In the genomic region with DNA sequence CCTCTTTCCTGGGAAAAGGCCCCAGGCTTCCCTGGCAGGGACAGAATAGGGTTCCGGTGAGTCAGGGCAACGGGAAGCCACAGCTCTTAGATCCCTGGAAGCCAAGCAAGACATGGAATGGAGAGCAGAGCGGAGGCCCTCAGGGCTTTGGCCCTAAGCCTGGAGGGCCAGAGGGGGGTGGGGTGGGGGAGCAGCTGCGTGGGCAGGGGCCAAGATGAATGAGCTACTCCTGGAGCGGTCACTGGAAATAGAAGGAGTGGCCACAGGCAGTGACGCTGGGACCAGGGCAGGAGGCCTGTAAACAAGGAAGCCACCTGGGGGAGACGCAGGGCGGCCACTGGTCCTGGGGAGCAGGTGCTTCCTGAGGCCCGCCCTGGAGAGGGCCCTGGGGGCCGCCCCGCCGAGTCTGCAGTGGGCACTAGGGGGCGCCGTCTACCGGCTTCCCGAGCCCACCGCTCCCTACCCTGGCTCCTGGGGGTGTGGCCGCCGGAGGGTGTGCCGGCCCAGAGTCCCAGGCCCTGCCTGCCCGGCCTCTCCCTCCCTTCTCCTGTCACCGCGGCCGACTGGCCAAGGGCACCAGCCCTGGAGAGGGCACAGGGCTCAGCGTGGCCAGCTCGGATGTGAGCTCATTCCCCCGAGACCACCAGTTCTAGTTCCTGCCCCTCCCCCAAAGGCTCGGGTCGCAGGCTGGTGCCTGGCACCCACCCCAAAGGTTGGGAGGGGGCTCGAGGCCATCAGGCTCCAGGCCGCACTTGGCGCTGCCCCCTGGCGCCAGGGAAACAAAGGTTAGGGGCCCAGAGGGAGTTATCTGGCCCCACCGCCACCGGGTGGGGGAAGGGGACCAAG, we compare ENCODE assay signal across 8 cellular contexts. TPM values are rescaled to one million over a fixed set of nuclear protein-coding genes. Genes with fewer than 3 reads are reported as not detected.
DNase-seq lines count a peak whose midpoint lies in the region; ATAC-seq, FAIRE-seq and TF ChIP-seq lines count a peak whose summit lies in the region.

No MANE protein-coding gene starts in this region.

- H3K36me3 Mint-ChIP-seq in central memory CD8-positive, alpha-beta T cell (ENCODE audit: insufficient read depth): peaks cover 14% of the 10 kb centered on the region

- peak; percentile 26 for TF ChIP-seq POLR2A in GM18505 (IDR thresholded peaks at IDR 0.05; ENCODE audit: borderline replicate concordance, extremely low read depth, insufficient read depth, insufficient read length)

- peak overlapping the region; percentile 28 to 64 for H3K4me3 ChIP-seq in kidney (ENCODE audit: low read length in 2 of 2)

- peaks cover 10 to 38% of the 10 kb centered on the region in 2 donors for H3K4me1 ChIP-seq in kidney (ENCODE audit: control insufficient read depth in 1 of 2, insufficient read depth in 1 of 2, low read depth in 1 of 2, low read length in 2 of 2)

- intact Hi-C loops in kidney (cut with DNase I): loop anchor here (10.0 kb wide), 2 partner anchors 118 to 278 kb away; no protein-coding TSS in a partner anchor

- no peaks in the 10 kb centered on the region for H3K27me3 Mint-ChIP-seq in central memory CD8-positive, alpha-beta T cell

- H3K9me3 ChIP-seq in kidney (ENCODE audit: control insufficient read depth in 1 of 2, low read length in 2 of 2): no peaks in the 10 kb centered on the region

- H3K27ac ChIP-seq in kidney (ENCODE audit: low read depth in 2 of 2, low read length in 2 of 2): peak overlapping the region; percentile 97 to 98

- H3K9me3 Mint-ChIP-seq in central memory CD8-positive, alpha-beta T cell: no peaks in the 10 kb centered on the region

- no peak overlapping the region for H3K27ac Mint-ChIP-seq in central memory CD8-positive, alpha-beta T cell (ENCODE audit: low read depth)

- peaks cover 11 to 13% of the 10 kb centered on the region in 2 donors for H3K36me3 ChIP-seq in kidney (ENCODE audit: control insufficient read depth in 1 of 2, insufficient read depth in 2 of 2, low read length in 2 of 2)

- H3K4me1 Mint-ChIP-seq in central memory CD8-positive, alpha-beta T cell: peaks cover 27% of the 10 kb centered on the region

- TF ChIP-seq CTCF in kidney (IDR thresholded peaks at IDR 0.05; ENCODE audit: borderline replicate concordance, extremely low read depth, insufficient read depth): peak; percentile 69

- no peak for FAIRE-seq in kidney (lab: Jason Lieb, UNC)

- DNase-seq in NCI-H2171 treated with DMSO at 0.1 percent for 48 hours (lab: John Stamatoyannopoulos, UW): peak; percentile 73
- DNase-seq in activated CD4-positive, CD25-positive, alpha-beta regulatory T cell (lab: John Stamatoyannopoulos, UW): peak; percentile 57 to 68 (median 64)
- DNase-seq in central memory CD8-positive, alpha-beta T cell (ENCODE audit: low spot score in 2 of 2): peak; percentile 46 to 60
- peak; percentile 97 for DNase-seq in kidney
- peak; percentile 52 to 67 for DNase-seq in stimulated activated CD4-positive, alpha-beta T cell treated with anti-CD3 and anti-CD28 coated beads, Interleukin-15, amount 100 ng/mL, for 1 hour (ENCODE audit: low read depth in 1 of 2, low spot score in 1 of 2)

- H3K4me3 Mint-ChIP-seq in central memory CD8-positive, alpha-beta T cell: peak overlapping the region; percentile 92

- peak; percentile 62 for ATAC-seq in GM18505 (IDR thresholded peaks at IDR 0.05; ENCODE audit: unreplicated experiment)
- peak; percentile 59 for ATAC-seq in HG03064 (IDR thresholded peaks at IDR 0.05; ENCODE audit: low read depth, unreplicated experiment)
- ATAC-seq in central memory CD8-positive, alpha-beta T cell (replicated peaks; ENCODE audit: extremely low read depth, poor library complexity, severe bottlenecking): peak; percentile 56
- no peak for ATAC-seq in GM18870 (IDR thresholded peaks at IDR 0.05; ENCODE audit: unreplicated experiment)

- H3K9ac ChIP-seq in kidney (ENCODE audit: low read length in 2 of 2): peak overlapping the region; percentile 68 to 88

RNA-seq across cellular contexts. Expression of a gene that starts 12.1 kb away (rescaled TPM):
- 28.1 TPM for total RNA-seq in kidney
- polyA plus RNA-seq in kidney (ENCODE audit: insufficient read depth, low read depth, low replicate concordance): 21.9 TPM

RNA-seq across cellular contexts. Expression of a gene that starts 22.8 kb away (rescaled TPM):
- total RNA-seq in kidney: 9.4 TPM
- polyA plus RNA-seq in kidney (ENCODE audit: insufficient read depth, low read depth, low replicate concordance): 5.8 TPM

RNA-seq across cellular contexts. Expression of a gene that starts 32.3 kb away (rescaled TPM):
- 3.0 TPM for total RNA-seq in kidney
- 4.6 TPM for polyA plus RNA-seq in kidney (ENCODE audit: insufficient read depth, low read depth, low replicate concordance)

RNA-seq across cellular contexts. Expression of a gene that starts 46.9 kb away (rescaled TPM):
- 4.7 TPM for total RNA-seq in kidney
- 21.1 TPM for polyA plus RNA-seq in kidney (ENCODE audit: insufficient read depth, low read depth, low replicate concordance)
